In genomic region chr13:33279898-33280549, GRCh38 we compare ENCODE assay signal across 9 cellular contexts. TPM values are rescaled to one million over a fixed set of nuclear protein-coding genes. Genes with fewer than 3 reads are reported as not detected.
DNase-seq lines count a peak whose midpoint lies in the region; ATAC-seq and TF ChIP-seq lines count a peak whose summit lies in the region.
"Had no signal": no experiment of that assay in that cellular context is flagged by ENCODE, and none has a peak within 500 bp of the region (broad histone marks: within the 10 kb centered on the region; RNA-seq: fewer than 3 reads in every experiment).

No MANE protein-coding gene starts in this region.

- ATAC-seq in left lobe of liver = peak; percentile 69
- ATAC-seq in GM19035 (IDR thresholded peaks at IDR 0.05; ENCODE audit: unreplicated experiment) = no peak
- ATAC-seq in HG02981 (IDR thresholded peaks at IDR 0.05; ENCODE audit: unreplicated experiment) = no peak

- H3K9me3 ChIP-seq in breast epithelium (no peaks in the 10 kb centered on the region), transverse colon (no peaks in the 10 kb centered on the region)

- intact Hi-C loops in breast epithelium (cut with DNase I; ENCODE audit: low total_unique reads) = no loop called here
- intact Hi-C loops in transverse colon (cut with DNase I; ENCODE audit: low total_unique reads) = loop anchor here (10.0 kb wide), 2 partner anchors 65 to 265 kb away; no protein-coding TSS in a partner anchor

- H3K36me3 ChIP-seq in breast epithelium = no peaks in the 10 kb centered on the region
- no peaks in the 10 kb centered on the region for H3K36me3 ChIP-seq in transverse colon

- TF ChIP-seq EP300 in transverse colon (IDR thresholded peaks at IDR 0.05; ENCODE audit: low read depth) = no peak

- H3K4me1 ChIP-seq in breast epithelium (peaks cover 3 to 18% of the 10 kb centered on the region in 2 donors), transverse colon (peaks cover 5 to 88% (median 53%) of the 10 kb centered on the region in 4 donors)

- H3K4me3 ChIP-seq in breast epithelium (no peak overlapping the region), transverse colon (no peak overlapping the region)

- peak; percentile 97 for DNase-seq in M059J (ENCODE audit: low read depth)
- DNase-seq in breast epithelium (ENCODE audit: low spot score in 2 of 2) = peak in 1 of 2 donors; percentile 54
- no peak for DNase-seq in left lobe of liver (ENCODE audit: low spot score)
- no peak for DNase-seq in transverse colon
- DNase-seq in NCI-H1048 (lab: John Stamatoyannopoulos, UW) = no peak
- DNase-seq in occipital lobe (lab: John Stamatoyannopoulos, UW) = no peak
- DNase-seq: activated CD4-positive, CD25-positive, alpha-beta regulatory T cell had no signal

- in situ Hi-C loops in transverse colon (cut with MboI; ENCODE audit: low pct_ligation_motif_present in 1 of 4, low pct_unique_long_range_greater_than_20kb in 1 of 4, low sequenced_read_pairs in 3 of 4) = no loop called here

- 36 to 51% methylated on average over 3 of the region's 3 CpGs for WGBS in transverse colon (ENCODE audit: low coverage in 1 of 2), 2 donors

- TF ChIP-seq CTCF in breast epithelium (IDR thresholded peaks at IDR 0.05) = no peak
- no peak for TF ChIP-seq CTCF in transverse colon (IDR thresholded peaks at IDR 0.05)

- TF ChIP-seq POLR2A in breast epithelium (IDR thresholded peaks at IDR 0.05) (no peak), transverse colon (IDR thresholded peaks at IDR 0.05) (no peak)

- peak overlapping the region; percentile 84 to 89 for H3K27ac ChIP-seq in breast epithelium
- H3K27ac ChIP-seq in transverse colon = peak overlapping the region; percentile 85 to 95 (median 91)

- no peaks in the 10 kb centered on the region for H3K27me3 ChIP-seq in breast epithelium
- H3K27me3 ChIP-seq in transverse colon = no peaks in the 10 kb centered on the region

RNA-seq across cellular contexts. Expression of gene STARD13, which starts 5.5 kb away (rescaled TPM):
- 6.6 and 9.4 TPM in 2 replicates for total RNA-seq in M059J (2014; rRNA removed; shearing (Covaris generic))
- 10 to 100 TPM; 42.4 to 62.3 (median 58.7) TPM for total RNA-seq in breast epithelium
- 14.1 TPM for total RNA-seq in left lobe of liver
- total RNA-seq in transverse colon = 100 to 1,000 TPM in 1 of 4 donors, 10 to 100 TPM in 3; 18.1 to 107 (median 41.5) TPM
- 12.3 TPM for total RNA-seq in occipital lobe
